21 cellular contexts compared by ENCODE assay signal in genomic region chr3:61629442-61629841, GRCh38.
"Had no signal": no experiment of that assay in that cellular context is flagged by ENCODE, and none has a peak within 500 bp of the region (broad histone marks: within the 10 kb centered on the region; RNA-seq: fewer than 3 reads in every experiment).

No MANE protein-coding gene starts in this region.

- H3K27me3 ChIP-seq: foreskin keratinocyte, tibial nerve, uterus had no signal

- H3K27me3 Mint-ChIP-seq: activated CD4-positive, alpha-beta memory T cell treated with anti-CD3 and anti-CD28 coated beads, Interleukin-2, amount 10 ng/mL, durations not matched to agents 7 days and 5 days; activated CD4-positive, alpha-beta T cell treated with anti-CD3 and anti-CD28 coated beads, Interleukin-2, amount 10 ng/mL, durations not matched to agents 24 days and 14 days; activated naive CD4-positive, alpha-beta T cell treated with anti-CD3 and anti-CD28 coated beads, Interleukin-2, amount 10 ng/mL, durations not matched to agents 7 days and 5 days; brain; dendritic cell treated with granulocyte-macrophage colony-stimulating factor and Interleukin-4, amounts not matched to agents 40 ng/mL and 50 ng/mL, for 4 days; stimulated activated naive CD8-positive, alpha-beta T cell treated with anti-CD3 and anti-CD28 coated beads, Interleukin-15, Interleukin-2, amounts not matched to agents 100 ng/mL and 50 ng/mL, for 24 hours had no signal

- H3K36me3 ChIP-seq: left ventricle myocardium inferior, prostate gland, tibial nerve, uterus had no signal

- H3K27ac ChIP-seq: foreskin keratinocyte, left ventricle myocardium inferior, prostate gland, uterus, VCaP had no signal

- DNase-seq: activated CD4-positive, alpha-beta memory T cell treated with anti-CD3 and anti-CD28 coated beads, Interleukin-2, amount 10 ng/mL, durations not matched to agents 7 days and 5 days; activated CD4-positive, alpha-beta T cell treated with anti-CD3 and anti-CD28 coated beads, Interleukin-2, amount 10 ng/mL, durations not matched to agents 24 days and 14 days; activated effector memory CD4-positive, alpha-beta T cell treated with anti-CD3 and anti-CD28 coated beads, Interleukin-2, amount 50 U/mL, for 16 hours; activated naive CD4-positive, alpha-beta T cell treated with anti-CD3 and anti-CD28 coated beads, Interleukin-2, amount 10 ng/mL, durations not matched to agents 7 days and 5 days; effector CD4-positive, alpha-beta T cell; erythroblast; immature natural killer cell; kidney glomerular epithelial cell; left ventricle myocardium inferior; stimulated activated CD4-positive, alpha-beta T cell treated with anti-CD3 and anti-CD28 coated beads, Interleukin-12 subunit alpha, Interleukin-12 subunit beta, amount 100 ng/mL, for 4 hours; substantia nigra; uterus had no signal

- H3K36me3 Mint-ChIP-seq: activated naive CD4-positive, alpha-beta T cell treated with anti-CD3 and anti-CD28 coated beads, Interleukin-2, amount 10 ng/mL, durations not matched to agents 7 days and 5 days; immature natural killer cell; natural killer cell treated with Interleukin-12 subunit alpha and Interleukin-12 subunit beta and Interleukin-15 and Interleukin-18, amount 100 ng/mL, for 72 hours had no signal

- H3K9me3 Mint-ChIP-seq: activated CD4-positive, alpha-beta T cell treated with anti-CD3 and anti-CD28 coated beads, Interleukin-2, amount 10 ng/mL, durations not matched to agents 24 days and 14 days; activated naive CD4-positive, alpha-beta T cell treated with anti-CD3 and anti-CD28 coated beads, Interleukin-2, amount 10 ng/mL, durations not matched to agents 7 days and 5 days; dendritic cell treated with granulocyte-macrophage colony-stimulating factor and Interleukin-4, amounts not matched to agents 40 ng/mL and 50 ng/mL, for 4 days; natural killer cell treated with Interleukin-12 subunit alpha and Interleukin-12 subunit beta and Interleukin-15 and Interleukin-18, amount 100 ng/mL, for 72 hours; stimulated activated naive CD8-positive, alpha-beta T cell treated with anti-CD3 and anti-CD28 coated beads, Interleukin-15, Interleukin-2, amounts not matched to agents 100 ng/mL and 50 ng/mL, for 24 hours had no signal

- H3K4me1 Mint-ChIP-seq: activated CD4-positive, alpha-beta memory T cell treated with anti-CD3 and anti-CD28 coated beads, Interleukin-2, amount 10 ng/mL, durations not matched to agents 7 days and 5 days; activated CD4-positive, alpha-beta T cell treated with anti-CD3 and anti-CD28 coated beads, Interleukin-2, amount 10 ng/mL, durations not matched to agents 24 days and 14 days; activated naive CD4-positive, alpha-beta T cell treated with anti-CD3 and anti-CD28 coated beads, Interleukin-2, amount 10 ng/mL, durations not matched to agents 7 days and 5 days; immature natural killer cell had no signal

- H3K4me3 Mint-ChIP-seq: activated CD4-positive, alpha-beta memory T cell treated with anti-CD3 and anti-CD28 coated beads, Interleukin-2, amount 10 ng/mL, durations not matched to agents 7 days and 5 days; activated CD4-positive, alpha-beta T cell treated with anti-CD3 and anti-CD28 coated beads, Interleukin-2, amount 10 ng/mL, durations not matched to agents 24 days and 14 days; activated naive CD4-positive, alpha-beta T cell treated with anti-CD3 and anti-CD28 coated beads, Interleukin-2, amount 10 ng/mL, durations not matched to agents 7 days and 5 days; brain; dendritic cell treated with granulocyte-macrophage colony-stimulating factor and Interleukin-4, amounts not matched to agents 40 ng/mL and 50 ng/mL, for 4 days; immature natural killer cell; natural killer cell treated with Interleukin-12 subunit alpha and Interleukin-12 subunit beta and Interleukin-15 and Interleukin-18, amount 100 ng/mL, for 72 hours; stimulated activated naive CD8-positive, alpha-beta T cell treated with anti-CD3 and anti-CD28 coated beads, Interleukin-15, Interleukin-2, amounts not matched to agents 100 ng/mL and 50 ng/mL, for 24 hours had no signal

- H3K4me3 ChIP-seq: left ventricle myocardium inferior, prostate gland, tibial nerve, uterus had no signal

- ATAC-seq: activated CD4-positive, CD25-positive, alpha-beta regulatory T cell treated with anti-CD3 and anti-CD28 coated beads, Interleukin-2, amount 50 U/mL, for 24 hours; natural killer cell treated with Interleukin-12 subunit alpha and Interleukin-12 subunit beta and Interleukin-15 and Interleukin-18, amount 100 ng/mL, for 72 hours had no signal

- H3K4me1 ChIP-seq: prostate gland, uterus had no signal

- H3K27ac Mint-ChIP-seq: activated CD4-positive, alpha-beta memory T cell treated with anti-CD3 and anti-CD28 coated beads, Interleukin-2, amount 10 ng/mL, durations not matched to agents 7 days and 5 days; activated CD4-positive, alpha-beta T cell treated with anti-CD3 and anti-CD28 coated beads, Interleukin-2, amount 10 ng/mL, durations not matched to agents 24 days and 14 days; activated naive CD4-positive, alpha-beta T cell treated with anti-CD3 and anti-CD28 coated beads, Interleukin-2, amount 10 ng/mL, durations not matched to agents 7 days and 5 days; brain; dendritic cell treated with granulocyte-macrophage colony-stimulating factor and Interleukin-4, amounts not matched to agents 40 ng/mL and 50 ng/mL, for 4 days; immature natural killer cell; natural killer cell treated with Interleukin-12 subunit alpha and Interleukin-12 subunit beta and Interleukin-15 and Interleukin-18, amount 100 ng/mL, for 72 hours; stimulated activated naive CD8-positive, alpha-beta T cell treated with anti-CD3 and anti-CD28 coated beads, Interleukin-15, Interleukin-2, amounts not matched to agents 100 ng/mL and 50 ng/mL, for 24 hours had no signal

- H3K9me3 ChIP-seq: prostate gland, tibial nerve, uterus had no signal
